ENCODE assay signal across 8 cellular contexts in genomic region chr9:97703437-97704326, GRCh38. TPM values are rescaled to one million over a fixed set of nuclear protein-coding genes. Genes with fewer than 3 reads are reported as not detected.
A peak's percentile ranks its signal among the peaks of the same experiment; 100 is the strongest.
DNase-seq lines count a peak whose midpoint lies in the region; ATAC-seq and TF ChIP-seq lines count a peak whose summit lies in the region.

No MANE protein-coding gene starts in this region.

- H3K4me2 ChIP-seq in Karpas-422 (ENCODE audit: low read depth, low read length, poor library complexity, severe bottlenecking) = no peak overlapping the region

- H3K9me3 Mint-ChIP-seq in CD8-positive, alpha-beta T cell = no peaks in the 10 kb centered on the region

- no peak for TF ChIP-seq CTCF in CD8-positive, alpha-beta T cell (IDR thresholded peaks at IDR 0.05)
- no peak for TF ChIP-seq CTCF in epithelial cell of esophagus (IDR thresholded peaks at IDR 0.05; ENCODE audit: insufficient read depth, low read depth, low read length, missing control alignments)

- CTCF ChIA-PET in CD8-positive, alpha-beta T cell (lab: Charles Lee) = interaction anchor here (1.1 kb wide), 1 partner anchor 11 kb away, joined by 3 read pairs; no protein-coding TSS in a partner anchor

- H2AFZ ChIP-seq in Karpas-422 (ENCODE audit: low read length) = no peak overlapping the region

- no peaks in the 10 kb centered on the region for H3K36me3 ChIP-seq in CD8-positive, alpha-beta T cell (ENCODE audit: insufficient read depth, low read length)
- H3K36me3 ChIP-seq in HAP-1 (replicated peaks) = no peaks in the 10 kb centered on the region
- H3K36me3 ChIP-seq in Karpas-422 (ENCODE audit: insufficient read depth, low read length) = no peaks in the 10 kb centered on the region

- no peak overlapping the region for H3K4me3 Mint-ChIP-seq in CD8-positive, alpha-beta T cell

- no peaks in the 10 kb centered on the region for H4K20me1 ChIP-seq in Karpas-422 (ENCODE audit: insufficient read depth, low read depth, low read length)

- intact Hi-C loops in CD8-positive, alpha-beta T cell (cut with DNase I, micrococcal nuclease) = no loop called here

- H3K9me3 ChIP-seq in CD8-positive, alpha-beta T cell (ENCODE audit: low read length) = no peaks in the 10 kb centered on the region
- H3K9me3 ChIP-seq in HAP-1 = no peaks in the 10 kb centered on the region
- H3K9me3 ChIP-seq in Karpas-422 (ENCODE audit: low read length) = no peaks in the 10 kb centered on the region

- H3K9ac ChIP-seq in Karpas-422 (ENCODE audit: low read length) = no peak overlapping the region

- POLR2A ChIA-PET in CD8-positive, alpha-beta T cell (lab: Charles Lee) = no interaction called here

- in situ Hi-C loops in HAP-1 (cut with MboI; ENCODE audit: low sequenced_read_pairs) = loop anchor here (10.0 to 25.0 kb wide), 2 partner anchors 201 to 559 kb away; partner anchors contain the start of gene TBC1D2

- peak; percentile 54 for ATAC-seq in CD8-positive, alpha-beta T cell

- no peaks in the 10 kb centered on the region for H3K9me2 ChIP-seq in Karpas-422 (replicated peaks; ENCODE audit: insufficient read depth, low read length)

- peak in 1 of 7 experiments; percentile 31 for DNase-seq in CD8-positive, alpha-beta T cell
- DNase-seq in HCEC 1CT (peak; percentile 77), SIG-M5 treated with dmso at 0.1 percent for 504 hours (lab: John Stamatoyannopoulos, UW; ENCODE audit: unreplicated experiment) (peak; percentile 88), epithelial cell of esophagus (ENCODE audit: low read depth) (peak; percentile 91), HAP-1 (ENCODE audit: low spot score in 2 of 2) (no peak), Karpas-422 (no peak), DMS 273 (lab: John Stamatoyannopoulos, UW; ENCODE audit: unreplicated experiment) (no peak)
- peak; percentile 46 for DNase-seq in stimulated activated CD8-positive, alpha-beta memory T cell treated with anti-CD3 and anti-CD28 coated beads, Interleukin-4, amount 100 ng/mL, for 48 hours

- no peaks in the 10 kb centered on the region for H3K79me2 ChIP-seq in Karpas-422 (ENCODE audit: low read length)

- no peaks in the 10 kb centered on the region for H3K36me3 Mint-ChIP-seq in CD8-positive, alpha-beta T cell

- H3K27me3 Mint-ChIP-seq in CD8-positive, alpha-beta T cell (ENCODE audit: low read depth) = peaks cover 8% of the 10 kb centered on the region

- no peak overlapping the region for H3K27ac ChIP-seq in CD8-positive, alpha-beta T cell (ENCODE audit: low read depth, low read length)
- no peak overlapping the region for H3K27ac ChIP-seq in Karpas-422 (ENCODE audit: low read length)

- peaks cover 11% of the 10 kb centered on the region for H3K4me1 Mint-ChIP-seq in CD8-positive, alpha-beta T cell (ENCODE audit: low read depth)

- H3K4me3 ChIP-seq in CD8-positive, alpha-beta T cell (ENCODE audit: low read depth, low read length) = no peak overlapping the region
- H3K4me3 ChIP-seq in epithelial cell of esophagus (ENCODE audit: low read length) (peak overlapping the region; percentile 14), HAP-1 (no peak overlapping the region), Karpas-422 (ENCODE audit: low read length) (no peak overlapping the region)

- peaks cover 11% of the 10 kb centered on the region for H3K4me1 ChIP-seq in CD8-positive, alpha-beta T cell (ENCODE audit: insufficient read depth, low read length)
- H3K4me1 ChIP-seq in HAP-1 (no peaks in the 10 kb centered on the region), Karpas-422 (ENCODE audit: low read length) (peaks cover 14% of the 10 kb centered on the region)

- peak overlapping the region; percentile 58 for H3K27ac Mint-ChIP-seq in CD8-positive, alpha-beta T cell

- no peaks in the 10 kb centered on the region for H3K27me3 ChIP-seq in CD8-positive, alpha-beta T cell (ENCODE audit: insufficient read depth, low read length)
- H3K27me3 ChIP-seq in HAP-1 (ENCODE audit: low read depth) = peaks cover 14% of the 10 kb centered on the region
- H3K27me3 ChIP-seq in Karpas-422 (ENCODE audit: low read length) = no peaks in the 10 kb centered on the region

RNA-seq across cellular contexts. Expression of gene XPA, which starts 6.5 kb away (rescaled TPM):
- 10 to 100 TPM; 21.1 to 24.9 TPM for total RNA-seq in CD8-positive, alpha-beta T cell
- total RNA-seq in Karpas-422 (2014; rRNA removed; shearing (Covaris generic); ENCODE audit: low replicate concordance) = 22.2 and 28.8 TPM in 2 replicates

Comparison
In these comparisons a context has a peak if more than half of its experiments do, and no peak if none do; other contexts are left out.
1. DNase-seq: peak in HCEC 1CT (single experiment), SIG-M5 treated with dmso at 0.1 percent for 504 hours (single experiment), epithelial cell of esophagus (single experiment) and stimulated activated CD8-positive, alpha-beta memory T cell treated with anti-CD3 and anti-CD28 coated beads, Interleukin-4, amount 100 ng/mL, for 48 hours (single experiment); none in HAP-1 (0 of 2), Karpas-422 (single experiment) and DMS 273 (single experiment).